In the genomic region with DNA sequence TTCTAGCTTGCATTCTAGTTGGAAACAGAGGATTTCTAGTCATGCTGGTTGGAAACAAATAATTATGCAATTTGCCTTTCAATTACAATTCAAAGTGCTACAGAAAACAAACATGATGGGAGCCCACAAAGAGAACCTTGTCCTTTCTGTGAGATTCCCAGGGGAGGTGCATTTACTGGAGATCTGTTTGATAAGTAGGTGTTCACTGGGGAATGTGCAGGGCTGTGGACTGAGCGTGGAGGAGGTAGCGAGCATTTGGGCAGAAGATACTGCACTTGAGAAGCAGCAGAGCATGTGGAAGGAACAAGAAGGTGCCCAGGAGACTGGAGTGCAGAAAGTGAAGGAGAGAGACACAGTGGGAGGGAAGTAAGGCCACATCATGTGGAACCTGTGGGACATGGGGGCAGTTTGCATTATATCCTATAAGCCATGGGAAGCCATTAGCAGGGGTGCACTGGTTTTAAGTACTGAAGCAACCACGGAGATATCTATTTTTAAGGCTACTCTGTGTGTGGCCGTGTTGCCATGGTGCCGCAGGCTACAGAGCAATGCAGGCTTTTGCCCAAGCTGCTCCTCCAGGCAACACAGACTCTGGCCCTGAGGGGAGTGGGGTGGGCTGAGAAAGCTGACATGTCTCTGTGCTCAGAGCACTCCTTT, we compare ENCODE assay signal across 17 cellular contexts.
DNase-seq lines count a peak whose midpoint lies in the region; ATAC-seq and TF ChIP-seq lines count a peak whose summit lies in the region.
"Had no signal": no experiment of that assay in that cellular context is flagged by ENCODE, and none has a peak within 500 bp of the region (broad histone marks: within the 10 kb centered on the region; RNA-seq: fewer than 3 reads in every experiment).

No MANE protein-coding gene starts in this region.

- H3K27ac ChIP-seq in IMR-90 (ENCODE audit: insufficient read depth, low read length): no peak overlapping the region
- H3K27ac ChIP-seq: colonic mucosa, neutrophil had no signal

- no peak overlapping the region for H3K27ac Mint-ChIP-seq in MCF 10A (ENCODE audit: low read depth, unreplicated experiment)
- H3K27ac Mint-ChIP-seq in stimulated activated naive CD8-positive, alpha-beta T cell treated with anti-CD3 and anti-CD28 coated beads, Interleukin-15, amount 100 ng/mL, for 72 hours: no peak overlapping the region
- H3K27ac Mint-ChIP-seq: activated CD8-positive, alpha-beta memory T cell treated with anti-CD3 and anti-CD28 coated beads, Interleukin-2, amount 10 ng/mL, durations not matched to agents 7 days and 5 days had no signal

- H2AFZ ChIP-seq in IMR-90 (replicated peaks; ENCODE audit: low read length, poor library complexity): no peak overlapping the region

- no peak overlapping the region for H3K56ac ChIP-seq in IMR-90 (ENCODE audit: extremely low read depth, insufficient read depth, low read length)

- H2BK120ac ChIP-seq in IMR-90 (ENCODE audit: low read depth, low read length): peak overlapping the region; percentile 30

- dilution Hi-C loops in IMR-90 (cut with HindIII; ENCODE audit: low sequenced_read_pairs, unreplicated experiment): no loop called here

- no peak overlapping the region for H2BK20ac ChIP-seq in IMR-90 (ENCODE audit: low read depth, low read length)

- H3K14ac ChIP-seq in IMR-90 (replicated peaks; ENCODE audit: low read depth, low read length): 0 out of 2 replicates have a peak overlapping the region, but pooled peaks have one; percentile 27

- H3K79me1 ChIP-seq in IMR-90 (ENCODE audit: low read depth in 1 of 2, low read length in 2 of 2): peaks cover 17 to 67% of the 10 kb centered on the region in 2 experiments; a peak in 3 of 4 replicates

- peaks cover 26% of the 10 kb centered on the region for H3K4me1 ChIP-seq in IMR-90 (ENCODE audit: control insufficient read depth, insufficient read depth, low read length)
- H3K4me1 ChIP-seq: colonic mucosa had no signal

- intact Hi-C loops in IMR-90 (cut with micrococcal nuclease) (no loop called here), left cardiac atrium (cut with DNase I) (no loop called here), sciatic nerve (cut with DNase I) (no loop called here), MCF 10A (cut with micrococcal nuclease) (no loop called here)

- no peak for TF ChIP-seq CTCF in IMR-90 (conservative IDR thresholded peaks at IDR 0.05; ENCODE audit: low read depth, low read length)
- no peak for TF ChIP-seq CTCF in MCF 10A (IDR thresholded peaks at IDR 0.05; ENCODE audit: unreplicated experiment)

- TF ChIP-seq POLR2A in IMR-90 (IDR thresholded peaks at IDR 0.05; ENCODE audit: low read depth, low read length): no peak

- no peak for ATAC-seq in IMR-90 (ENCODE audit: low read depth)
- peak; percentile 9 to 82 for ATAC-seq in left cardiac atrium
- ATAC-seq in sciatic nerve: peak; percentile 71
- ATAC-seq in stimulated activated naive CD8-positive, alpha-beta T cell treated with anti-CD3 and anti-CD28 coated beads, Interleukin-15, amount 100 ng/mL, for 72 hours: no peak
- ATAC-seq: activated CD8-positive, alpha-beta memory T cell treated with anti-CD3 and anti-CD28 coated beads, Interleukin-2, amount 10 ng/mL, durations not matched to agents 7 days and 5 days had no signal

- no peaks in the 10 kb centered on the region for H3K27me3 Mint-ChIP-seq in MCF 10A (ENCODE audit: insufficient read depth, unreplicated experiment)
- H3K27me3 Mint-ChIP-seq in stimulated activated naive CD8-positive, alpha-beta T cell treated with anti-CD3 and anti-CD28 coated beads, Interleukin-15, amount 100 ng/mL, for 72 hours: peaks cover 27% of the 10 kb centered on the region

- no peak overlapping the region; a peak in 1 of 4 replicates for H4K8ac ChIP-seq in IMR-90 (ENCODE audit: low read depth in 2 of 2, low read length in 2 of 2)

- in situ Hi-C loops in IMR-90 (cut with MboI; ENCODE audit: low sequenced_read_pairs): no loop called here

- H4K20me1 ChIP-seq in IMR-90 (ENCODE audit: insufficient read depth, low read length): no peaks in the 10 kb centered on the region; the same call in 1 of the 2 replicates

- H3K9me1 ChIP-seq in IMR-90 (ENCODE audit: insufficient read depth, low read length): peaks cover 39% of the 10 kb centered on the region

- peak overlapping the region; percentile 19; the same call in 1 of the 2 replicates for H4K91ac ChIP-seq in IMR-90 (ENCODE audit: insufficient read depth, low read depth, low read length)

- no peak overlapping the region for H3K4me3 Mint-ChIP-seq in MCF 10A (ENCODE audit: unreplicated experiment)
- no peak overlapping the region for H3K4me3 Mint-ChIP-seq in stimulated activated naive CD8-positive, alpha-beta T cell treated with anti-CD3 and anti-CD28 coated beads, Interleukin-15, amount 100 ng/mL, for 72 hours
- H3K4me3 Mint-ChIP-seq: activated CD8-positive, alpha-beta memory T cell treated with anti-CD3 and anti-CD28 coated beads, Interleukin-2, amount 10 ng/mL, durations not matched to agents 7 days and 5 days had no signal

- H3K18ac ChIP-seq in IMR-90 (ENCODE audit: low read depth, low read length): no peak overlapping the region

- no peak overlapping the region for H4K5ac ChIP-seq in IMR-90 (ENCODE audit: low read depth, low read length)

- H3K36me3 Mint-ChIP-seq in MCF 10A (ENCODE audit: insufficient read depth, unreplicated experiment): peaks cover 14% of the 10 kb centered on the region
- H3K36me3 Mint-ChIP-seq: activated CD8-positive, alpha-beta memory T cell treated with anti-CD3 and anti-CD28 coated beads, Interleukin-2, amount 10 ng/mL, durations not matched to agents 7 days and 5 days had no signal

- POLR2A ChIA-PET in IMR-90 (lab: Charles Lee; ENCODE audit: unreplicated experiment) (no interaction called here), MCF 10A (lab: Yijun Ruan, JAX) (no interaction called here)

- H3K36me3 ChIP-seq in IMR-90 (ENCODE audit: control insufficient read depth, insufficient read depth, low read length): peaks cover 47% of the 10 kb centered on the region
- H3K36me3 ChIP-seq: BE2C, colonic mucosa, neutrophil had no signal

- no TSS peak for BruUV-seq in IMR-90 (replicated peaks; lab: Mats Ljungman, UMichigan)
- no TSS peak for BruUV-seq in MCF 10A (replicated peaks; lab: Mats Ljungman, UMichigan)

- H3K4ac ChIP-seq in IMR-90 (ENCODE audit: low read depth, low read length): peak overlapping the region; percentile 35; the same call in 1 of the 2 replicates

- no peak overlapping the region for H3K4me3 ChIP-seq in IMR-90 (ENCODE audit: insufficient read depth, low read depth, low read length)
- H3K4me3 ChIP-seq: colonic mucosa had no signal

- H3K4me2 ChIP-seq in IMR-90 (ENCODE audit: low read depth, low read length): no peak overlapping the region

- no peak overlapping the region for H2BK15ac ChIP-seq in IMR-90 (ENCODE audit: low read depth, low read length)

- no peak overlapping the region for H2BK5ac ChIP-seq in IMR-90 (ENCODE audit: low read depth, low read length, poor library complexity, severe bottlenecking)

- no peaks in the 10 kb centered on the region for H3K9me3 Mint-ChIP-seq in MCF 10A (ENCODE audit: unreplicated experiment)
- H3K9me3 Mint-ChIP-seq in stimulated activated naive CD8-positive, alpha-beta T cell treated with anti-CD3 and anti-CD28 coated beads, Interleukin-15, amount 100 ng/mL, for 72 hours: no peaks in the 10 kb centered on the region

- no peak for TF ChIP-seq RAD21 in IMR-90 (IDR thresholded peaks at IDR 0.05; ENCODE audit: low read length)

- no peak overlapping the region for H3K9ac ChIP-seq in IMR-90 (ENCODE audit: low read depth, low read length)

- H3K4me1 Mint-ChIP-seq in MCF 10A (ENCODE audit: insufficient read depth, unreplicated experiment): peaks cover 22% of the 10 kb centered on the region
- no peaks in the 10 kb centered on the region for H3K4me1 Mint-ChIP-seq in stimulated activated naive CD8-positive, alpha-beta T cell treated with anti-CD3 and anti-CD28 coated beads, Interleukin-15, amount 100 ng/mL, for 72 hours
- H3K4me1 Mint-ChIP-seq: activated CD8-positive, alpha-beta memory T cell treated with anti-CD3 and anti-CD28 coated beads, Interleukin-2, amount 10 ng/mL, durations not matched to agents 7 days and 5 days had no signal

- 100% methylated on average over 2 of the region's 5 CpGs; no CpG with 5 or more reads in 1 of the 2 experiments for WGBS in IMR-90 (ENCODE audit: extremely low coverage in 2 of 2, insufficient read length in 1 of 2), 2 experiments

- no peaks in the 10 kb centered on the region for H3K9me3 ChIP-seq in IMR-90 (ENCODE audit: control insufficient read depth, insufficient read depth, low read length)
- H3K9me3 ChIP-seq: BE2C, colonic mucosa, neutrophil had no signal

- no peak overlapping the region for H2AK9ac ChIP-seq in IMR-90 (replicated peaks; ENCODE audit: low read depth, low read length, poor library complexity)

- no peak overlapping the region for H3K23ac ChIP-seq in IMR-90 (ENCODE audit: low read depth, low read length)

- no peak for DNase-seq in IMR-90
- peak; percentile 15 for DNase-seq in NCI-H345 treated with DMSO at 0.1 percent for 48 hours (lab: John Stamatoyannopoulos, UW; ENCODE audit: unreplicated experiment)
- DNase-seq in left cardiac atrium: no peak
- DNase-seq in sciatic nerve (ENCODE audit: low spot score): no peak
- no peak for DNase-seq in kidney glomerular epithelial cell (lab: John Stamatoyannopoulos, UW)
- no peak for DNase-seq in MCF 10A (ENCODE audit: unreplicated experiment)
- no peak for DNase-seq in stimulated activated naive CD8-positive, alpha-beta T cell treated with anti-CD3 and anti-CD28 coated beads, Interleukin-15, amount 100 ng/mL, for 72 hours
- DNase-seq: activated CD8-positive, alpha-beta memory T cell treated with anti-CD3 and anti-CD28 coated beads, Interleukin-2, amount 10 ng/mL, durations not matched to agents 7 days and 5 days; BE2C; colonic mucosa; DMS153; foreskin melanocyte; mammary epithelial cell; NCI-H82; SHP77; stimulated activated CD4-positive, alpha-beta T cell treated with anti-CD3 and anti-CD28 coated beads, Interleukin-2, amount 100 ng/mL, for 48 hours had no signal

- CTCF ChIA-PET in IMR-90 (lab: Yijun Ruan, JAX) (interaction anchor here (0.6 kb wide), 1 partner anchor 154 kb away, joined by 4 read pairs; the partner anchor contains the start of gene ANTXR1), MCF 10A (lab: Yijun Ruan, JAX) (no interaction called here)

- H2AK5ac ChIP-seq in IMR-90 (ENCODE audit: low read depth, low read length): peak overlapping the region; percentile 75; the same call in 1 of the 2 replicates

- no peaks in the 10 kb centered on the region for H3K27me3 ChIP-seq in IMR-90 (ENCODE audit: control insufficient read depth, insufficient read depth, low read length)
- H3K27me3 ChIP-seq: BE2C, colonic mucosa, neutrophil had no signal

TF ChIP-seq in IMR-90, 13 proteins besides CTCF, POLR2A, EP300 and RAD21 (continues in another document):
- TF ChIP-seq NFE2L2 (IDR thresholded peaks at IDR 0.05; ENCODE audit: low read depth, low read length) (no peak), FOS (IDR thresholded peaks at IDR 0.05; ENCODE audit: low read depth, low read length) (no peak), MAFK (IDR thresholded peaks at IDR 0.05; ENCODE audit: low read depth, low read length) (no peak)

Comparison
In these comparisons a context has a peak if more than half of its experiments do, and no peak if none do; other contexts are left out.
1. ATAC-seq: peak in left cardiac atrium (2 of 2) and sciatic nerve (single experiment); none in IMR-90 (single experiment) and stimulated activated naive CD8-positive, alpha-beta T cell treated with anti-CD3 and anti-CD28 coated beads, Interleukin-15, amount 100 ng/mL, for 72 hours (single experiment).